20 cellular contexts compared by ENCODE assay signal in the genomic region with DNA sequence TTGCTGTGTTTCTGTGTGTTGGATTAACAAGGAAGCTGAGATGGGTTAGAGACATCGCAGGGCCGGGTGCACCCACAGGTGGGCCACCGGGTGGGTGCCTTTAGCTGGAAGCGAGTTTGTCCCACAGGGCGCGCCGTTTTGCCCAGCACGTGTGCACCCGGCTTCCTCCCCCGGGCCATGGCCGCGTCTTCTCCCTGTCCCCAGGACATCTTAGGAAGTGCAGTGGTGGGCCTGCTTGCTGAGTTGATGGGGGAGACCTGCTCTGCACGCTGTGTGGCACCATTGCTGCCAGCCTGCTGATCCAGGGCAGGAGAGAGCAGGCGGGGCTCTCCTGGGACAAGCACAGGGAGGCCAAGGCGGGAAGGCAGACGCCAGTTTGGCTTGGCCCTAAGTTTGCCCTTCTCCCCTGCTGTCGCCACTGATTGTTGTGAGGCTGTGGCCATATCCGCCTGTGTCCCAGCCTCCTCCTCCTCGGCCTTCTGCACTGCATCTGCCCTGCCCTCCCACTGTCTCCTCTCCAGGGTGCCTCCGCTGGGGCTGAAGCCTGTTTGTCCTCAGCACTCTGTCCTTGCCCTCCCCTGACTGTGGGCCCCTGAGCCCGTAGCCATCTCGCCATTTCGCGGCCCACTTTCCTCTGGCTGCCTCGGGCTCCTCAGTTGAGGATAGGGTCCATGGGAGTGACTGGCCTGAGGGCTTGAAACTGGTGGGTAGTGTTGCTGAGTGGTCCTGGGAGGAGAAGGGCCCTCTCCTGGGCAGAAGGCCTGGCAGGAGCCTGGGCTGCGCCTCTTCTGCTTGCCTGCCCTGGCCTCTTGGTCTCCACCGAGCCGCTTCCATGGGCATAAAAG. TPM values are rescaled to one million over a fixed set of nuclear protein-coding genes. Genes with fewer than 3 reads are reported as not detected.
A peak's percentile ranks its signal among the peaks of the same experiment; 100 is the strongest.
DNase-seq lines count a peak whose midpoint lies in the region; ATAC-seq, FAIRE-seq and TF ChIP-seq lines count a peak whose summit lies in the region.
"Had no signal": no experiment of that assay in that cellular context is flagged by ENCODE, and none has a peak within 500 bp of the region (broad histone marks: within the 10 kb centered on the region; RNA-seq: fewer than 3 reads in every experiment).

No MANE protein-coding gene starts in this region.

- H3K27me3 Mint-ChIP-seq in activated CD8-positive, alpha-beta T cell treated with anti-CD3 and anti-CD28 coated beads, Interleukin-2, amount 10 ng/mL, durations not matched to agents 7 days and 5 days (ENCODE audit: low read depth) = no peaks in the 10 kb centered on the region
- no peaks in the 10 kb centered on the region for H3K27me3 Mint-ChIP-seq in activated CD8-positive, alpha-beta T cell treated with anti-CD3 and anti-CD28 coated beads for 36 hours
- no peaks in the 10 kb centered on the region for H3K27me3 Mint-ChIP-seq in nephron progenitor cell (ENCODE audit: low read depth, poor library complexity)
- H3K27me3 Mint-ChIP-seq: B cell; CD4-positive, alpha-beta T cell had no signal

- H3K4me1 Mint-ChIP-seq in activated CD8-positive, alpha-beta T cell treated with anti-CD3 and anti-CD28 coated beads, Interleukin-2, amount 10 ng/mL, durations not matched to agents 7 days and 5 days (ENCODE audit: low read depth) = no peaks in the 10 kb centered on the region
- no peaks in the 10 kb centered on the region for H3K4me1 Mint-ChIP-seq in activated CD8-positive, alpha-beta T cell treated with anti-CD3 and anti-CD28 coated beads for 36 hours (ENCODE audit: low read depth)
- H3K4me1 Mint-ChIP-seq in nephron progenitor cell = peaks cover 18% of the 10 kb centered on the region

- CTCF ChIA-PET in activated CD8-positive, alpha-beta T cell treated with anti-CD3 and anti-CD28 coated beads, Interleukin-2, amount 10 ng/mL, durations not matched to agents 7 days and 5 days (lab: Charles Lee) = no interaction called here
- CTCF ChIA-PET in activated CD8-positive, alpha-beta T cell treated with anti-CD3 and anti-CD28 coated beads for 36 hours (lab: Charles Lee) = no interaction called here

- FAIRE-seq in urothelium cell line (lab: Jason Lieb, UNC) = no peak

- no peak overlapping the region for H3K4me3 ChIP-seq in SK-N-MC
- no peak overlapping the region for H3K4me3 ChIP-seq in aorta (ENCODE audit: low read length in 2 of 2)
- H3K4me3 ChIP-seq: SJCRH30 had no signal

- H3K9me3 ChIP-seq in SK-N-MC (ENCODE audit: low read depth, low read length) = no peaks in the 10 kb centered on the region
- no peaks in the 10 kb centered on the region for H3K9me3 ChIP-seq in aorta (ENCODE audit: control insufficient read depth, low read length)
- H3K9me3 ChIP-seq: SJCRH30 had no signal

- no peak for DNase-seq in activated CD8-positive, alpha-beta T cell treated with anti-CD3 and anti-CD28 coated beads, Interleukin-2, amount 10 ng/mL, durations not matched to agents 7 days and 5 days
- no peak for DNase-seq in activated CD8-positive, alpha-beta T cell treated with anti-CD3 and anti-CD28 coated beads for 36 hours
- DNase-seq in SK-N-MC (ENCODE audit: low read depth, low spot score) = no peak
- DNase-seq in nephron progenitor cell = no peak
- no peak for DNase-seq in aorta
- DNase-seq in urothelium cell line (ENCODE audit: low spot score) = no peak
- DNase-seq in GDM1 (lab: John Stamatoyannopoulos, UW) = no peak
- no peak for DNase-seq in activated gamma-delta T cell (lab: John Stamatoyannopoulos, UW)
- DNase-seq: 8988T; CD4-positive, alpha-beta T cell; DMS153; GF-D8; NCI-H1417; NCI-H187; NCI-H345; NCI-H524 treated with DMSO at 0.1 percent for 48 hours; SJCRH30 had no signal

- no peaks in the 10 kb centered on the region for H3K4me1 ChIP-seq in aorta (ENCODE audit: control insufficient read depth in 1 of 2, insufficient read depth in 2 of 2, low read length in 2 of 2)
- H3K4me1 ChIP-seq: SJCRH30 had no signal

- peaks cover 33% of the 10 kb centered on the region for H3K36me3 Mint-ChIP-seq in activated CD8-positive, alpha-beta T cell treated with anti-CD3 and anti-CD28 coated beads, Interleukin-2, amount 10 ng/mL, durations not matched to agents 7 days and 5 days (ENCODE audit: low read depth)
- H3K36me3 Mint-ChIP-seq in activated CD8-positive, alpha-beta T cell treated with anti-CD3 and anti-CD28 coated beads for 36 hours (ENCODE audit: low read depth) = peaks cover 15% of the 10 kb centered on the region
- H3K36me3 Mint-ChIP-seq in nephron progenitor cell (ENCODE audit: low read depth) = peaks cover 57% of the 10 kb centered on the region

- H3K27ac ChIP-seq in SK-N-MC (0 out of 2 replicates have a peak overlapping the region, but pooled peaks have one; percentile 11), aorta (ENCODE audit: low read depth in 1 of 2, low read length in 2 of 2) (no peak overlapping the region)
- H3K27ac ChIP-seq: KMS-11, SJCRH30 had no signal

- no peak overlapping the region for H3K9ac ChIP-seq in SK-N-MC (ENCODE audit: insufficient read length)
- H3K9ac ChIP-seq: KMS-11 had no signal

- intact Hi-C loops in activated CD8-positive, alpha-beta T cell treated with anti-CD3 and anti-CD28 coated beads for 36 hours (cut with micrococcal nuclease) = no loop called here
- intact Hi-C loops in aorta (cut with DNase I) = no loop called here

- ATAC-seq in activated CD8-positive, alpha-beta T cell treated with anti-CD3 and anti-CD28 coated beads, Interleukin-2, amount 10 ng/mL, durations not matched to agents 7 days and 5 days = no peak
- ATAC-seq in activated CD8-positive, alpha-beta T cell treated with anti-CD3 and anti-CD28 coated beads for 36 hours = no peak
- peak; percentile 44 for ATAC-seq in aorta (ENCODE audit: low FRiP score)

- peaks cover 42% of the 10 kb centered on the region for H3K36me3 ChIP-seq in SK-N-MC (ENCODE audit: insufficient read depth, low read length)
- H3K36me3 ChIP-seq in aorta (ENCODE audit: control insufficient read depth in 1 of 2, insufficient read depth in 2 of 2, low read length in 1 of 2) = peaks cover 0 to 4% of the 10 kb centered on the region in 2 donors

- POLR2A ChIA-PET in activated CD8-positive, alpha-beta T cell treated with anti-CD3 and anti-CD28 coated beads, Interleukin-2, amount 10 ng/mL, durations not matched to agents 7 days and 5 days (lab: Charles Lee) = no interaction called here
- POLR2A ChIA-PET in activated CD8-positive, alpha-beta T cell treated with anti-CD3 and anti-CD28 coated beads for 36 hours (lab: Charles Lee) = no interaction called here

- no peak overlapping the region for H3K4me3 Mint-ChIP-seq in activated CD8-positive, alpha-beta T cell treated with anti-CD3 and anti-CD28 coated beads, Interleukin-2, amount 10 ng/mL, durations not matched to agents 7 days and 5 days
- H3K4me3 Mint-ChIP-seq in activated CD8-positive, alpha-beta T cell treated with anti-CD3 and anti-CD28 coated beads for 36 hours = no peak overlapping the region
- no peak overlapping the region for H3K4me3 Mint-ChIP-seq in nephron progenitor cell
- H3K4me3 Mint-ChIP-seq: B cell; CD4-positive, alpha-beta T cell had no signal

- no peaks in the 10 kb centered on the region for H3K9me3 Mint-ChIP-seq in activated CD8-positive, alpha-beta T cell treated with anti-CD3 and anti-CD28 coated beads, Interleukin-2, amount 10 ng/mL, durations not matched to agents 7 days and 5 days (ENCODE audit: insufficient read depth)
- no peaks in the 10 kb centered on the region for H3K9me3 Mint-ChIP-seq in activated CD8-positive, alpha-beta T cell treated with anti-CD3 and anti-CD28 coated beads for 36 hours
- H3K9me3 Mint-ChIP-seq in nephron progenitor cell = no peaks in the 10 kb centered on the region
- H3K9me3 Mint-ChIP-seq: CD4-positive, alpha-beta T cell had no signal

- WGBS in aorta, 2 donors = 94 to 97% methylated on average over 27 to 28 of the region's 28 CpGs

- no peak for TF ChIP-seq CTCF in activated CD8-positive, alpha-beta T cell treated with anti-CD3 and anti-CD28 coated beads for 36 hours (IDR thresholded peaks at IDR 0.05)
- TF ChIP-seq CTCF in nephron progenitor cell (IDR thresholded peaks at IDR 0.05) = no peak

- H3K27ac Mint-ChIP-seq in activated CD8-positive, alpha-beta T cell treated with anti-CD3 and anti-CD28 coated beads, Interleukin-2, amount 10 ng/mL, durations not matched to agents 7 days and 5 days = peak overlapping the region; percentile 40
- H3K27ac Mint-ChIP-seq in activated CD8-positive, alpha-beta T cell treated with anti-CD3 and anti-CD28 coated beads for 36 hours = no peak overlapping the region
- H3K27ac Mint-ChIP-seq in nephron progenitor cell = peak overlapping the region; percentile 9
- H3K27ac Mint-ChIP-seq: B cell; CD4-positive, alpha-beta T cell had no signal

- H3K27me3 ChIP-seq in aorta (ENCODE audit: control insufficient read depth in 1 of 2, insufficient read depth in 2 of 2, low read length in 1 of 2) = no peaks in the 10 kb centered on the region
- H3K27me3 ChIP-seq: SJCRH30 had no signal

RNA-seq across cellular contexts. Expression of a gene that starts 47.6 kb away (rescaled TPM):
- 10 to 100 TPM; 23.9 to 25.3 TPM for total RNA-seq in activated CD8-positive, alpha-beta T cell treated with anti-CD3 and anti-CD28 coated beads, Interleukin-2, amount 10 ng/mL, durations not matched to agents 7 days and 5 days
- 10 to 100 TPM; 12.6 to 14.1 TPM for total RNA-seq in activated CD8-positive, alpha-beta T cell treated with anti-CD3 and anti-CD28 coated beads for 36 hours
- 10 to 100 TPM; 13.5 to 22.7 TPM for total RNA-seq in aorta
- polyA plus RNA-seq in aorta = 10 to 100 TPM in 1 of 2 donors, 1 to 10 TPM in 1; 3.8 to 11.2 TPM

RNA-seq across cellular contexts. Expression of a gene that starts 53.7 kb away (rescaled TPM):
- 10 to 100 TPM; 49.5 to 55.2 TPM for total RNA-seq in activated CD8-positive, alpha-beta T cell treated with anti-CD3 and anti-CD28 coated beads, Interleukin-2, amount 10 ng/mL, durations not matched to agents 7 days and 5 days
- total RNA-seq in activated CD8-positive, alpha-beta T cell treated with anti-CD3 and anti-CD28 coated beads for 36 hours = 10 to 100 TPM; 91.3 to 91.9 TPM
- total RNA-seq in aorta = 10 to 100 TPM in 1 of 2 donors, 1 to 10 TPM in 1; 9.2 to 20.3 TPM
- 10 to 100 TPM; 20.4 to 38.1 TPM for polyA plus RNA-seq in aorta
- total RNA-seq: HT-29 had no signal
